Comparison of ENCODE assay signal across 2 cellular contexts in the genomic region with DNA sequence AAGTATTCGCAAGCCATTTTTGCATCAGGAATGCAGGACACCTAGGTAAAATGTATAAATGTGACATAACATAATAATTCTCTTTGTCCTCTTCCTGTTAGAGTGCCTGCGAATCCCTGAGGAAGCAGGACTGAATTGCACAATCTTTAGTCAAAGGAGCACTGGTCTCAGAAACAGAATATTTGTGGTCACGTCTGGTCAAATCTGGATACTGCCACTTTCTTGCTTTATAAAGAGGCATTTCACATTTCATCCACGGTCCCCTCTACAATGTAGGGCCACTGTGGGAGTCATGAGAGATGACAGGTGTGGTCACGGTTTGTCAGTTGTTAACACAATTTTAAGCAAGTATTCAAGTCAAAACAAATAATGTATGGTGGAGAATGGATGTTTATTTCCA.
TF ChIP-seq lines count a peak whose summit lies in the region.

No MANE protein-coding gene starts in this region.

TF ChIP-seq in HepG2, 621 proteins besides CTCF, POLR2A, EP300 and RAD21 (continued from another document):
- no peak for TF ChIP-seq SIX4 (CRISPR knock-in tag; IDR thresholded peaks at IDR 0.05)
- peak; percentile 29; the same call in 1 of the 2 replicates for TF ChIP-seq CEBPB (IDR thresholded peaks at IDR 0.05; ENCODE audit: borderline replicate concordance, low read depth, low read length)

TF ChIP-seq in K562, 482 proteins besides CTCF, POLR2A, EP300 and RAD21 (continued from another document):
- TF ChIP-seq ZNF79 (CRISPR knock-in tag; IDR thresholded peaks at IDR 0.05; ENCODE audit: low read depth) (no peak), CEBPB (tag; IDR thresholded peaks at IDR 0.05) (peak; percentile 15; the same call in 1 of the 2 replicates), HDAC3 (IDR thresholded peaks at IDR 0.05; ENCODE audit: borderline replicate concordance, partially characterized antibody) (no peak), IRF1 (CRISPR knock-in tag; IDR thresholded peaks at IDR 0.05; ENCODE audit: borderline replicate concordance) (no peak), SAFB (IDR thresholded peaks at IDR 0.05; ENCODE audit: borderline replicate concordance, low read depth, low read length) (no peak)
- TF ChIP-seq, protein P1, sequence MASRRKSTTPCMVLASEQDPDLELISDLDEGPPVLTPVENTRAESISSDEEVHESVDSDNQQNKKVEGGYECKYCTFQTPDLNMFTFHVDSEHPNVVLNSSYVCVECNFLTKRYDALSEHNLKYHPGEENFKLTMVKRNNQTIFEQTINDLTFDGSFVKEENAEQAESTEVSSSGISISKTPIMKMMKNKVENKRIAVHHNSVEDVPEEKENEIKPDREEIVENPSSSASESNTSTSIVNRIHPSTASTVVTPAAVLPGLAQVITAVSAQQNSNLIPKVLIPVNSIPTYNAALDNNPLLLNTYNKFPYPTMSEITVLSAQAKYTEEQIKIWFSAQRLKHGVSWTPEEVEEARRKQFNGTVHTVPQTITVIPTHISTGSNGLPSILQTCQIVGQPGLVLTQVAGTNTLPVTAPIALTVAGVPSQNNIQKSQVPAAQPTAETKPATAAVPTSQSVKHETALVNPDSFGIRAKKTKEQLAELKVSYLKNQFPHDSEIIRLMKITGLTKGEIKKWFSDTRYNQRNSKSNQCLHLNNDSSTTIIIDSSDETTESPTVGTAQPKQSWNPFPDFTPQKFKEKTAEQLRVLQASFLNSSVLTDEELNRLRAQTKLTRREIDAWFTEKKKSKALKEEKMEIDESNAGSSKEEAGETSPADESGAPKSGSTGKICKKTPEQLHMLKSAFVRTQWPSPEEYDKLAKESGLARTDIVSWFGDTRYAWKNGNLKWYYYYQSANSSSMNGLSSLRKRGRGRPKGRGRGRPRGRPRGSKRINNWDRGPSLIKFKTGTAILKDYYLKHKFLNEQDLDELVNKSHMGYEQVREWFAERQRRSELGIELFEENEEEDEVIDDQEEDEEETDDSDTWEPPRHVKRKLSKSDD (conservative IDR thresholded peaks at IDR 0.05; ENCODE audit: low read length) = no peak
